ENCODE assay signal across 8 cellular contexts in the genomic region with DNA sequence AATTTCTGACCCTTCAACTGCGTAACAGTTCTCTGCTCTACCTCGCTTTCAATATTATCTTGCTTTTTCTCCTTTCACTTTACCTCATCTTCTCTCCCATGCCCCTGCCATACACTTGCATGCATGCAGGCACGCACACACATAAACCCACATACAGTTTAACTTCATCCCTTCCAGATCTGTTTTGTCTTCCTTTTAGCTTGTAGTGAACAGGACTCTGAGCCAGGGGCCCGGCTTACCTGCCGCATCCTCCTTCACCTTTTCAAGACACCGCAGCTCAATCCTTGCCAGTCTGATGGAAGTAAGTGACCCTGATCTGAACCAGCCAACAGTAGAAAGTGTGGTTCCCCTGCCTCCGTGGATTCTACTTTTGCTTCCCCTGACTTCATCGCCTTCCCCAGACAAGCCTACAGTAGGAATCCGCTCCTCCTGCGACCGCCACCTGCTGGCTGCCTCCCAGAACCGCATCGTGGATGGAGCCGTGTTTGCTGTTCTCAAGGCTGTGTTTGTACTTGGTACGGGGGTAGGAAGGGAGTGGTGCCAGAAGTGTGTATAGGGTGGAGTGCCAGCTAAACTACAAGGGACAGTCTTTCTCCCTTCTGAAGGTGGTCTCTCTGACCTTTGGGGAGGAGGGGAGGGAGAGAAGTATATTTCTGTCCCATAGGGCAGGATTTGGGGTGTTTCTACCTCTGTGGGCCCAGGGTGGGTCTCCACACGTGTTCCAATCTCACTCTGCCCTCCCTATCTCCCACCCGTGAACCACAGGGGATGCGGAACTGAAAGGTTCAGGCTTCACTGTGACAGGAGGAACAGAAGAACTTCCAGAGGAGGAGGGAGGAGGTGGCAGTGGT. TPM values are rescaled to one million over a fixed set of nuclear protein-coding genes. Genes with fewer than 3 reads are reported as not detected.
DNase-seq lines count a peak whose midpoint lies in the region; ATAC-seq and TF ChIP-seq lines count a peak whose summit lies in the region.

No MANE protein-coding gene starts in this region.

- H2BK120ac ChIP-seq in trophoblast cell (ENCODE audit: insufficient read depth, low read length, poor library complexity): no peak overlapping the region

- WGBS in trophoblast cell (ENCODE audit: extremely low coverage, insufficient coverage, insufficient read length): no CpG with 5 or more reads among the region's 18 CpGs

- no peaks in the 10 kb centered on the region for H3K27me3 ChIP-seq in RWPE2 (ENCODE audit: insufficient read depth, poor library complexity, severe bottlenecking)
- no peaks in the 10 kb centered on the region for H3K27me3 ChIP-seq in trophoblast cell (ENCODE audit: insufficient read depth, low read length)

- peak overlapping the region; percentile 62 for H2BK12ac ChIP-seq in trophoblast cell (ENCODE audit: low read length)

- H3K4me3 ChIP-seq in RWPE2 (ENCODE audit: severe bottlenecking) (no peak overlapping the region), trophoblast cell (ENCODE audit: low read depth, low read length) (no peak overlapping the region)

- H2BK5ac ChIP-seq in trophoblast cell (ENCODE audit: low read depth, low read length, poor library complexity): no peak overlapping the region

- peak overlapping the region; percentile 23 for H3K4me2 ChIP-seq in trophoblast cell (ENCODE audit: low read length)

- H3K9ac ChIP-seq in trophoblast cell (ENCODE audit: low read length): no peak overlapping the region

- DNase-seq in DMS 273 (lab: John Stamatoyannopoulos, UW; ENCODE audit: unreplicated experiment) (peak; percentile 74), DMS 273 treated with DMSO at 0.1 percent for 48 hours (lab: John Stamatoyannopoulos, UW) (no peak), RWPE2 (ENCODE audit: low spot score) (no peak), activated gamma-delta T cell treated with Interleukin-2 at 50 U/mL for 16 hours (peak; percentile 73), foreskin melanocyte (peak; percentile 27), trophoblast cell (peak; percentile 50 to 70), ureter (ENCODE audit: low spot score) (peak; percentile 72)

- peak; percentile 65 for TF ChIP-seq CTCF in RWPE2 (IDR thresholded peaks at IDR 0.05; ENCODE audit: poor library complexity, severe bottlenecking)

- peak overlapping the region; percentile 39 for H4K12ac ChIP-seq in trophoblast cell (ENCODE audit: low read depth, low read length)

- H2AK5ac ChIP-seq in trophoblast cell (ENCODE audit: low read length): no peak overlapping the region

- peaks cover 2% of the 10 kb centered on the region for H3K79me2 ChIP-seq in trophoblast cell (ENCODE audit: control insufficient read depth, insufficient read depth, low read length, poor library complexity)

- H3K27ac ChIP-seq in RWPE2 (ENCODE audit: poor library complexity, severe bottlenecking) (no peak overlapping the region), trophoblast cell (ENCODE audit: low read depth, low read length) (peak overlapping the region; percentile 70)

- H3K4me1 ChIP-seq in RWPE2 (ENCODE audit: insufficient read depth, poor library complexity, severe bottlenecking) (no peaks in the 10 kb centered on the region), trophoblast cell (ENCODE audit: control insufficient read depth in 1 of 2, insufficient read depth in 2 of 2, low read length in 2 of 2) (peaks cover 18 to 20% of the 10 kb centered on the region in 2 experiments)

- no peak overlapping the region for H3K4ac ChIP-seq in trophoblast cell (ENCODE audit: low read depth, low read length)

- peaks cover 2% of the 10 kb centered on the region for H3K79me1 ChIP-seq in trophoblast cell (ENCODE audit: low read length)

- H3K14ac ChIP-seq in trophoblast cell (ENCODE audit: low read length): no peak overlapping the region

- H4K8ac ChIP-seq in trophoblast cell (ENCODE audit: low read depth, low read length): peak overlapping the region; percentile 20

- H3K23ac ChIP-seq in trophoblast cell (ENCODE audit: low read length): no peak overlapping the region

- H3K18ac ChIP-seq in trophoblast cell (ENCODE audit: low read length): no peak overlapping the region

- H2AFZ ChIP-seq in trophoblast cell (ENCODE audit: insufficient read depth, low read length, poor library complexity): no peak overlapping the region

- peak overlapping the region; percentile 43 for H4K91ac ChIP-seq in trophoblast cell (ENCODE audit: low read depth, low read length)

- no peaks in the 10 kb centered on the region for H3K9me3 ChIP-seq in RWPE2 (ENCODE audit: severe bottlenecking)
- H3K9me3 ChIP-seq in trophoblast cell (ENCODE audit: insufficient read depth, low read depth, low read length): no peaks in the 10 kb centered on the region

- ATAC-seq in HG03354 (IDR thresholded peaks at IDR 0.05; ENCODE audit: poor library complexity, severe bottlenecking, unreplicated experiment) (peak; percentile 87), RWPE2 (ENCODE audit: low read depth) (peak; percentile 59; the same call in 1 of the 3 replicates)

- H3K36me3 ChIP-seq in RWPE2 (ENCODE audit: low read depth) (peaks cover 19% of the 10 kb centered on the region), trophoblast cell (ENCODE audit: control insufficient read depth in 1 of 2, insufficient read depth in 2 of 2, low read length in 2 of 2) (peaks cover 62 to 88% of the 10 kb centered on the region in 2 experiments)

RNA-seq across cellular contexts. Expression of a gene that starts 10.7 kb away (rescaled TPM):
- polyA plus RNA-seq in trophoblast cell (2013): 25.2 and 25.4 TPM in 2 replicates
- 71.4 TPM for total RNA-seq in ureter

RNA-seq across cellular contexts. Expression of a gene that starts 15.5 kb away (rescaled TPM):
- polyA plus RNA-seq in trophoblast cell (2013): 0.83 and 0.90 TPM in 2 replicates
- total RNA-seq in ureter: 1.9 TPM

RNA-seq across cellular contexts. Expression of a gene that starts 17.8 kb away (rescaled TPM):
- polyA plus RNA-seq in trophoblast cell (2013): 0.03 and 0.06 TPM in 2 replicates
- total RNA-seq in ureter: 5.6 TPM

RNA-seq across cellular contexts. Expression of a gene that starts 22.6 kb away (rescaled TPM):
- polyA plus RNA-seq in trophoblast cell (2013): 0.08 TPM in 1 of 2 replicates, not detected in the other
- total RNA-seq in ureter: not detected

RNA-seq across cellular contexts. Expression of a gene that starts 33.5 kb away (rescaled TPM):
- 39.3 and 43.9 TPM in 2 replicates for polyA plus RNA-seq in trophoblast cell (2013)
- total RNA-seq in ureter: 18.9 TPM

Comparison
In these comparisons a context has a peak if more than half of its experiments do, and no peak if none do; other contexts are left out.
1. DNase-seq: peak in DMS 273 (single experiment), activated gamma-delta T cell treated with Interleukin-2 at 50 U/mL for 16 hours (single experiment), foreskin melanocyte (single experiment), trophoblast cell (2 of 2) and ureter (single experiment); none in DMS 273 treated with DMSO at 0.1 percent for 48 hours (single experiment) and RWPE2 (single experiment).